In the genomic region with DNA sequence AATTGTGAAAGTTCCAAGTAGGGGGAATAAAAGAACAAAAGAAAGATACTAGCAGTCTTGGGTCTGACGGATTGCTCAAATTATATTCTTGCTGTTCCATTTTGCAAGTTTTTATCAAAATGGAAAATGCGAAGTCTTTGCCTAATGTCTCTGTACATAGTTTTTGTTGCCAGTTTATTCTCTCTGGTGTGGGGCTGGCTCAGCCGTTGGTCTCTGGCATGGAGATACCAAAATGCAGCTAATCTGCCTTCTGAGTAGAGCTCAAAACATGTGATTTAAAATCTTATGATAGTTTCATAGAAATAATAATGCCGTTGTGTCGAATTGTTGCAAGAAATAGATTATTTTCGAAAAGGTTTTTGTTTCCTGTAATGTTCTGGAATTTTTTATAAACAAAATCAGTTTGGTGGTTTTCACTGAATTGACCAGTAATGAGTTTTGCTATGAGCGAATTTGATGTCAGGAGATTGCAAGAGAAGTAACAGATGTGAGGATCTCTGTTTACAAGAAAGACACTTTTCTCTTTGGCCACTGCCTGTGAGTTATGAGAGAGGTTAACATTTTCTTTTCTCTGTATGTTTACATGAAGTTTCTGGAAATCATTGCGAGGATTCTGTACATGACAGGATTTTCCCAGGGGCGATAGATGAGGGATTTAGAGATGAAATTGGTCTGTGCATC, we compare ENCODE assay signal across 20 cellular contexts.
"Had no signal": no experiment of that assay in that cellular context is flagged by ENCODE, and none has a peak within 500 bp of the region (broad histone marks: within the 10 kb centered on the region; RNA-seq: fewer than 3 reads in every experiment).

No MANE protein-coding gene starts in this region.

- H3K9me3 Mint-ChIP-seq: activated T-cell treated with anti-CD3 and anti-CD28 coated beads, Interleukin-2, amount 50 U/mL, for 72 hours; nephron progenitor cell had no signal

- H3K4me3 Mint-ChIP-seq: activated CD4-positive, alpha-beta T cell treated with anti-CD3 and anti-CD28 coated beads, Interleukin-2, amount 10 ng/mL, durations not matched to agents 24 days and 14 days; activated T-cell treated with anti-CD3 and anti-CD28 coated beads, Interleukin-2, amount 50 U/mL, for 72 hours; nephron progenitor cell; stimulated activated effector memory CD8-positive, alpha-beta T cell treated with anti-CD3 and anti-CD28 coated beads, Interleukin-12 subunit alpha, Interleukin-12 subunit beta, amount 100 ng/mL, for 72 hours had no signal

- H3K36me3 Mint-ChIP-seq: stimulated activated effector memory CD8-positive, alpha-beta T cell treated with anti-CD3 and anti-CD28 coated beads, Interleukin-12 subunit alpha, Interleukin-12 subunit beta, amount 100 ng/mL, for 72 hours had no signal

- H3K27ac Mint-ChIP-seq: activated CD4-positive, alpha-beta T cell treated with anti-CD3 and anti-CD28 coated beads, Interleukin-2, amount 10 ng/mL, durations not matched to agents 24 days and 14 days; activated naive CD4-positive, alpha-beta T cell treated with anti-CD3 and anti-CD28 coated beads, Interleukin-2, amount 50 U/mL, for 72 hours; activated T-cell treated with anti-CD3 and anti-CD28 coated beads, Interleukin-2, amount 50 U/mL, for 72 hours; nephron progenitor cell; stimulated activated effector memory CD8-positive, alpha-beta T cell treated with anti-CD3 and anti-CD28 coated beads, Interleukin-12 subunit alpha, Interleukin-12 subunit beta, amount 100 ng/mL, for 72 hours had no signal

- H3K36me3 ChIP-seq: breast epithelium, left lung, thyroid gland, uterus had no signal

- DNase-seq: activated CD4-positive, alpha-beta T cell treated with anti-CD3 and anti-CD28 coated beads, Interleukin-2, amount 10 ng/mL, durations not matched to agents 24 days and 14 days; activated CD4-positive, CD25-positive, alpha-beta regulatory T cell; activated CD8-positive, alpha-beta memory T cell treated with anti-CD3 and anti-CD28 coated beads, Interleukin-2, amount 50 U/mL, for 48 hours; activated gamma-delta T cell; activated T-cell treated with anti-CD3 and anti-CD28 coated beads, Interleukin-2, amount 50 U/mL, for 72 hours; anterior cingulate cortex; erythroblast; hippocampal formation; kidney; left lung; nephron progenitor cell; occipital lobe; psoas muscle; stimulated activated CD4-positive, alpha-beta T cell treated with anti-CD3 and anti-CD28 coated beads, Interleukin-2, amount 100 ng/mL, for 24 hours; thyroid gland; uterus had no signal

- H3K27ac ChIP-seq: breast epithelium, left lung, psoas muscle, thyroid gland, uterus had no signal

- H3K4me3 ChIP-seq: breast epithelium, left lung, psoas muscle, thyroid gland, uterus had no signal

- ATAC-seq: activated naive CD4-positive, alpha-beta T cell treated with anti-CD3 and anti-CD28 coated beads, Interleukin-2, amount 50 U/mL, for 72 hours; activated T-cell treated with anti-CD3 and anti-CD28 coated beads, Interleukin-2, amount 50 U/mL, for 72 hours; left lung; psoas muscle; sciatic nerve; stimulated activated effector memory CD8-positive, alpha-beta T cell treated with anti-CD3 and anti-CD28 coated beads, Interleukin-12 subunit alpha, Interleukin-12 subunit beta, amount 100 ng/mL, for 72 hours had no signal

- H3K4me1 ChIP-seq: breast epithelium, psoas muscle, thyroid gland, uterus had no signal
